ENCODE assay signal across 35 cellular contexts in the genomic region with DNA sequence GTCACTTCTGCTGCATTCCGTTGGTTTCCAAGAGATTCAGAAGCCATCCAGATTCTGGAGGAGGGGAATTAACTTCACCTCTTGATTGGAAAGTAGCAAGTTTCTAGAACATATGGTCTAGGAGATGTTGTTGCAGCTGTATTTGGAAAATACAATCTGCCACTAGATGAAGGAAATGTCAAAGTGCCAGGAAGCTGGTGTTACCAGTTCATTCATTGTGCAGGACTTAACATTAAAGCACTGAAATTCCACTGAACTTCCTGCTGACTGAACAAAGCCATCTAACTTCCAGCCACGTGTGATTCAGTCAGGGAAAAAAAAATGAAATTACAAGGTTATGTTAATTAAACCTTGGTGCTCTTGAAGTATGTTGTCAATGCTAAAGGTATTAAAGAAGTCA.
"Had no signal": no experiment of that assay in that cellular context is flagged by ENCODE, and none has a peak within 500 bp of the region (broad histone marks: within the 10 kb centered on the region; RNA-seq: fewer than 3 reads in every experiment).

No MANE protein-coding gene starts in this region.

- H3K4me3 Mint-ChIP-seq: activated CD4-positive, alpha-beta memory T cell treated with anti-CD3 and anti-CD28 coated beads for 36 hours; activated naive CD4-positive, alpha-beta T cell treated with anti-CD3 and anti-CD28 coated beads for 36 hours; activated naive CD8-positive, alpha-beta T cell treated with anti-CD3 and anti-CD28 coated beads for 36 hours; activated T-helper 1 cell treated with anti-CD3 and anti-CD28 coated beads, Interleukin-12 subunit alpha, Interleukin-12 subunit beta, Interleukin-2, Interleukin-4 antibody, amounts not matched to agents 30 ng/mL and 10 ng/mL and 1 ng/mL, durations not matched to agents 14 hours and 24 hours and 36 hours; nephron progenitor cell; stimulated activated effector memory CD8-positive, alpha-beta T cell treated with anti-CD3 and anti-CD28 coated beads, Interleukin-12 subunit alpha, Interleukin-12 subunit beta, amount 100 ng/mL, for 72 hours; stimulated activated naive CD8-positive, alpha-beta T cell treated with anti-CD3 and anti-CD28 coated beads, Interleukin-15, Interleukin-2, amounts not matched to agents 100 ng/mL and 50 ng/mL, for 24 hours; T-helper 1 cell treated with Interleukin-12 subunit alpha and Interleukin-12 subunit beta and Interleukin-4 antibody, amounts not matched to agents 30 μg/mL and 1 μg/mL, for 36 hours had no signal

- H3K27me3 ChIP-seq: adrenal gland, body of pancreas, cardiac muscle cell, colonic mucosa, esophagus squamous epithelium, pancreas, right atrium auricular region, uterus had no signal

- H3K4me2 ChIP-seq: SK-N-SH had no signal

- H3K27ac ChIP-seq: adrenal gland, body of pancreas, cardiac muscle cell, colonic mucosa, pancreas, prostate gland, right atrium auricular region, thoracic aorta, uterus, WERI-Rb-1 had no signal

- H3K9me3 ChIP-seq: adrenal gland, body of pancreas, colonic mucosa, esophagus squamous epithelium, pancreas, prostate gland, SK-N-SH, thoracic aorta, uterus had no signal

- H3K9ac ChIP-seq: SK-N-SH had no signal

- H3K4me3 ChIP-seq: adrenal gland, body of pancreas, cardiac muscle cell, colonic mucosa, esophagus squamous epithelium, pancreas, prostate gland, right atrium auricular region, thoracic aorta, uterus had no signal

- ATAC-seq: activated CD4-positive, CD25-positive, alpha-beta regulatory T cell treated with anti-CD3 and anti-CD28 coated beads, Interleukin-2, amount 50 U/mL, for 24 hours; body of pancreas; left ventricle myocardium superior; pancreas; stimulated activated effector memory CD8-positive, alpha-beta T cell treated with anti-CD3 and anti-CD28 coated beads, Interleukin-12 subunit alpha, Interleukin-12 subunit beta, amount 100 ng/mL, for 72 hours had no signal

- H3K9me3 Mint-ChIP-seq: activated CD4-positive, alpha-beta memory T cell treated with anti-CD3 and anti-CD28 coated beads for 36 hours; activated naive CD4-positive, alpha-beta T cell treated with anti-CD3 and anti-CD28 coated beads for 36 hours; T-helper 1 cell treated with Interleukin-12 subunit alpha and Interleukin-12 subunit beta and Interleukin-4 antibody, amounts not matched to agents 30 μg/mL and 1 μg/mL, for 36 hours had no signal

- H3K4me1 ChIP-seq: adrenal gland, body of pancreas, colonic mucosa, pancreas, prostate gland, right atrium auricular region, uterus had no signal

- H3K4me1 Mint-ChIP-seq: activated naive CD8-positive, alpha-beta T cell treated with anti-CD3 and anti-CD28 coated beads for 36 hours; stimulated activated effector memory CD8-positive, alpha-beta T cell treated with anti-CD3 and anti-CD28 coated beads, Interleukin-12 subunit alpha, Interleukin-12 subunit beta, amount 100 ng/mL, for 72 hours had no signal

- H3K36me3 Mint-ChIP-seq: activated CD4-positive, alpha-beta memory T cell treated with anti-CD3 and anti-CD28 coated beads for 36 hours; activated naive CD8-positive, alpha-beta T cell treated with anti-CD3 and anti-CD28 coated beads for 36 hours; stimulated activated effector memory CD8-positive, alpha-beta T cell treated with anti-CD3 and anti-CD28 coated beads, Interleukin-12 subunit alpha, Interleukin-12 subunit beta, amount 100 ng/mL, for 72 hours had no signal

- H3K27ac Mint-ChIP-seq: activated CD4-positive, alpha-beta memory T cell treated with anti-CD3 and anti-CD28 coated beads for 36 hours; activated naive CD4-positive, alpha-beta T cell treated with anti-CD3 and anti-CD28 coated beads for 36 hours; activated naive CD8-positive, alpha-beta T cell treated with anti-CD3 and anti-CD28 coated beads for 36 hours; activated T-helper 1 cell treated with anti-CD3 and anti-CD28 coated beads, Interleukin-12 subunit alpha, Interleukin-12 subunit beta, Interleukin-2, Interleukin-4 antibody, amounts not matched to agents 30 ng/mL and 10 ng/mL and 1 ng/mL, durations not matched to agents 14 hours and 24 hours and 36 hours; nephron progenitor cell; stimulated activated effector memory CD8-positive, alpha-beta T cell treated with anti-CD3 and anti-CD28 coated beads, Interleukin-12 subunit alpha, Interleukin-12 subunit beta, amount 100 ng/mL, for 72 hours; stimulated activated naive CD8-positive, alpha-beta T cell treated with anti-CD3 and anti-CD28 coated beads, Interleukin-15, Interleukin-2, amounts not matched to agents 100 ng/mL and 50 ng/mL, for 24 hours; T-helper 1 cell treated with Interleukin-12 subunit alpha and Interleukin-12 subunit beta and Interleukin-4 antibody, amounts not matched to agents 30 μg/mL and 1 μg/mL, for 36 hours had no signal

- DNase-seq: activated CD4-positive, alpha-beta memory T cell treated with anti-CD3 and anti-CD28 coated beads for 36 hours; activated CD4-positive, alpha-beta T cell treated with anti-CD3 and anti-CD28 coated beads for 48 hours; activated CD8-positive, alpha-beta memory T cell treated with anti-CD3 and anti-CD28 coated beads, Interleukin-2, amount 50 U/mL, for 4 hours; activated effector memory CD4-positive, alpha-beta T cell treated with anti-CD3 and anti-CD28 coated beads, Interleukin-2, amount 50 U/mL, for 16 hours; activated naive CD4-positive, alpha-beta T cell treated with anti-CD3 and anti-CD28 coated beads for 36 hours; activated naive CD8-positive, alpha-beta T cell treated with anti-CD3 and anti-CD28 coated beads for 36 hours; activated T-cell treated with anti-CD3 and anti-CD28 coated beads, Interleukin-2, amount 50 U/mL, for 1 hour; aorta; body of pancreas; cerebellar nuclear complex; esophagus squamous epithelium; foreskin melanocyte; left ventricle myocardium superior; mesenchymal stem cell; nephron progenitor cell; pancreas; SK-N-SH; stimulated activated CD4-positive, alpha-beta T cell treated with anti-CD3 and anti-CD28 coated beads, Interleukin-12 subunit alpha, Interleukin-12 subunit beta, amount 100 ng/mL, for 4 hours; stimulated activated CD4-positive, alpha-beta T cell treated with anti-CD3 and anti-CD28 coated beads, Interleukin-4, amount 100 ng/mL, for 24 hours; SW 1271; T-helper 9 cell; trophoblast cell; uterus; WERI-Rb-1 had no signal

- H3K36me3 ChIP-seq: adrenal gland, cardiac muscle cell, colonic mucosa, esophagus squamous epithelium, pancreas, prostate gland, right atrium auricular region, thoracic aorta, uterus, WERI-Rb-1 had no signal

- H3K27me3 Mint-ChIP-seq: activated CD4-positive, alpha-beta memory T cell treated with anti-CD3 and anti-CD28 coated beads for 36 hours; stimulated activated naive CD8-positive, alpha-beta T cell treated with anti-CD3 and anti-CD28 coated beads, Interleukin-15, Interleukin-2, amounts not matched to agents 100 ng/mL and 50 ng/mL, for 24 hours had no signal
